ENCODE assay signal across 21 cellular contexts in the genomic region with DNA sequence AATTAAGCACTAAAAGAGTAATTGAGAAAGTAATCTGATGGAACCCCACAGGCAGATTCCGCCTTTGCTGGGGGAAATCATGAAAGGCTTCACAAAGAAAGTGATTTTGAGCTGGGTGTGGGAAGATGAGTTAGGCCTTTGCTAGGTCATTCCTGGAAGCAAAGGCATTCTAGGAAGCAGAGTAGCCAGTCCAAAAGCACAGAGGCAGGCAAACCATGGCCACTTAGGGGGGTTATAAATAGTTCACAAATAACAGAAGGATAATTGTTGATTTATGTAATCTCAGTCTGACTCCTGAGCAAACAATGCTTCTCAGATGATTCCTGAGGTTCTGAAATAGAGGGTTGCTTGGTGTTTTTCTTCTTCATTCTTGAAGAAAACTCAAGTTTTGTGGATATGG.
DNase-seq lines count a peak whose midpoint lies in the region; ATAC-seq and TF ChIP-seq lines count a peak whose summit lies in the region.
"Had no signal": no experiment of that assay in that cellular context is flagged by ENCODE, and none has a peak within 500 bp of the region (broad histone marks: within the 10 kb centered on the region; RNA-seq: fewer than 3 reads in every experiment).

No MANE protein-coding gene starts in this region.

- ATAC-seq in left ventricle myocardium superior: peak; percentile 73
- ATAC-seq: PC-3 had no signal

- peaks cover 8% of the 10 kb centered on the region for H3K4me1 ChIP-seq in left ventricle myocardium inferior

- DNase-seq in NCI-H748 (lab: John Stamatoyannopoulos, UW; ENCODE audit: unreplicated experiment): peak; percentile 1
- no peak for DNase-seq in NCI-H748 treated with DMSO at 0.1 percent for 48 hours (lab: John Stamatoyannopoulos, UW)
- no peak for DNase-seq in left ventricle myocardium superior
- no peak for DNase-seq in left ventricle myocardium inferior
- DNase-seq in foreskin melanocyte: peak; percentile 14
- DNase-seq in cortex of kidney (lab: John Stamatoyannopoulos, UW): no peak
- DNase-seq in occipital lobe (lab: John Stamatoyannopoulos, UW): no peak
- DNase-seq: GOT3; HCEC 1CT; KG1; MG63; NCI-H1105 treated with DMSO at 0.1 percent for 48 hours; NCI-H146; NCI-H1930; NCI-H2107; NCI-H524; NCI-H82; NK-92 treated with Interleukin-12 subunit alpha and Interleukin-12 subunit beta, amount 100 ng/mL, for 24 hours; PC-3; SHP77 had no signal

- no peak overlapping the region for H3K4me3 ChIP-seq in left ventricle myocardium inferior
- H3K4me3 ChIP-seq: MG63 had no signal

- intact Hi-C loops in left ventricle myocardium superior (cut with micrococcal nuclease): no loop called here
- intact Hi-C loops in left ventricle myocardium inferior (cut with micrococcal nuclease): no loop called here

- TF ChIP-seq CTCF in left ventricle myocardium inferior (IDR thresholded peaks at IDR 0.05; ENCODE audit: borderline replicate concordance): no peak

- H3K27ac ChIP-seq in left ventricle myocardium inferior (replicated peaks): no peak overlapping the region
- H3K27ac ChIP-seq: 22Rv1 had no signal

- no peaks in the 10 kb centered on the region for H3K36me3 ChIP-seq in left ventricle myocardium inferior
- H3K36me3 ChIP-seq: MG63 had no signal

- H3K27me3 ChIP-seq in left ventricle myocardium inferior (ENCODE audit: low read depth): no peaks in the 10 kb centered on the region
- H3K27me3 ChIP-seq: MG63 had no signal

- H3K9me3 ChIP-seq in left ventricle myocardium inferior (replicated peaks): peaks cover 27% of the 10 kb centered on the region
- H3K9me3 ChIP-seq: MG63 had no signal

Comparison
In these comparisons a context has a peak if more than half of its experiments do, and no peak if none do; other contexts are left out.
1. DNase-seq: peak in NCI-H748 (single experiment) and foreskin melanocyte (single experiment); none in NCI-H748 treated with DMSO at 0.1 percent for 48 hours (single experiment), left ventricle myocardium superior (single experiment), left ventricle myocardium inferior (single experiment), cortex of kidney (single experiment) and occipital lobe (single experiment).